ENCODE assay signal across 8 cellular contexts in genomic region chr1:64864018-64864945, GRCh38.
DNase-seq lines count a peak whose midpoint lies in the region; ATAC-seq and TF ChIP-seq lines count a peak whose summit lies in the region.

No MANE protein-coding gene starts in this region.

- peak overlapping the region; percentile 49 for H3K27ac Mint-ChIP-seq in activated CD4-positive, alpha-beta T cell treated with anti-CD3 and anti-CD28 coated beads for 36 hours

- POLR2A ChIA-PET in activated CD4-positive, alpha-beta T cell treated with anti-CD3 and anti-CD28 coated beads for 36 hours (lab: Charles Lee), result interaction anchor here (0.6 kb wide), 1 partner anchor 136 kb away, joined by 3 read pairs; no protein-coding TSS in a partner anchor

- CTCF ChIA-PET in activated CD4-positive, alpha-beta T cell treated with anti-CD3 and anti-CD28 coated beads for 36 hours (lab: Charles Lee), result interaction anchor here (0.9 to 1.2 kb wide), 2 partner anchors 76 to 189 kb away, joined by 3 to 4 read pairs; no protein-coding TSS in a partner anchor

- DNase-seq in DMS53 treated with DMSO at 0.1 percent for 48 hours (lab: John Stamatoyannopoulos, UW; ENCODE audit: unreplicated experiment) (peak; percentile 87), HUDEP-2 (lab: John Stamatoyannopoulos, UW; ENCODE audit: unreplicated experiment in 76 of 76) (peak in 74 of 76 experiments; percentile 16 to 99 (median 87)), sigmoid colon (peak; percentile 80), AG08396 (ENCODE audit: low spot score) (no peak), kidney glomerular epithelial cell (lab: John Stamatoyannopoulos, UW) (no peak)
- DNase-seq in activated CD4-positive, alpha-beta T cell treated with anti-CD3 and anti-CD28 coated beads for 36 hours, result peak; percentile 57

- WGBS in sigmoid colon, 2 donors, result 52 to 60% methylated on average over 14 of the region's 14 CpGs

- no peak overlapping the region for H3K4me3 Mint-ChIP-seq in activated CD4-positive, alpha-beta T cell treated with anti-CD3 and anti-CD28 coated beads for 36 hours

- TF ChIP-seq EP300 in sigmoid colon (IDR thresholded peaks at IDR 0.05), result no peak

- no peaks in the 10 kb centered on the region for H3K9me3 ChIP-seq in sigmoid colon

- H3K27ac ChIP-seq in sigmoid colon, result peak overlapping the region; percentile 0 to 47 (median 19)

- no peak for TF ChIP-seq CTCF in sigmoid colon (IDR thresholded peaks at IDR 0.05)

- intact Hi-C loops in activated CD4-positive, alpha-beta T cell treated with anti-CD3 and anti-CD28 coated beads for 36 hours (cut with DNase I, micrococcal nuclease), result loop anchor here in 1 of 2 experiments (5.0 kb wide), 1 partner anchor 178 kb away; no protein-coding TSS in a partner anchor
- intact Hi-C loops in sigmoid colon (cut with DNase I), result no loop called here

- no peak overlapping the region for H3K4me3 ChIP-seq in sigmoid colon

- no peaks in the 10 kb centered on the region for H3K4me1 ChIP-seq in sigmoid colon

- no peaks in the 10 kb centered on the region for H3K27me3 Mint-ChIP-seq in activated CD4-positive, alpha-beta T cell treated with anti-CD3 and anti-CD28 coated beads for 36 hours

- peak; percentile 100 for ATAC-seq in GM21447 (IDR thresholded peaks at IDR 0.05; ENCODE audit: unreplicated experiment)
- peak; percentile 82 for ATAC-seq in activated CD4-positive, alpha-beta T cell treated with anti-CD3 and anti-CD28 coated beads for 36 hours
- peak; percentile 95 for ATAC-seq in esophagus mucosa

- H3K4me1 Mint-ChIP-seq in activated CD4-positive, alpha-beta T cell treated with anti-CD3 and anti-CD28 coated beads for 36 hours, result peaks cover 18% of the 10 kb centered on the region

- no peaks in the 10 kb centered on the region for H3K27me3 ChIP-seq in sigmoid colon

- no peaks in the 10 kb centered on the region for H3K9me3 Mint-ChIP-seq in activated CD4-positive, alpha-beta T cell treated with anti-CD3 and anti-CD28 coated beads for 36 hours (ENCODE audit: low read depth)

- peaks cover 0 to 88% (median 17%) of the 10 kb centered on the region in 4 donors for H3K36me3 ChIP-seq in sigmoid colon

- TF ChIP-seq POLR2A in sigmoid colon (IDR thresholded peaks at IDR 0.05), result no peak

- H3K36me3 Mint-ChIP-seq in activated CD4-positive, alpha-beta T cell treated with anti-CD3 and anti-CD28 coated beads for 36 hours (ENCODE audit: low read depth), result peaks cover 51% of the 10 kb centered on the region

Comparison
In these comparisons a context has a peak if more than half of its experiments do, and no peak if none do; other contexts are left out.
1. DNase-seq: peak in DMS53 treated with DMSO at 0.1 percent for 48 hours (single experiment), HUDEP-2 (74 of 76), activated CD4-positive, alpha-beta T cell treated with anti-CD3 and anti-CD28 coated beads for 36 hours (single experiment) and sigmoid colon (single experiment); none in AG08396 (single experiment) and kidney glomerular epithelial cell (single experiment).
2. Peak in every context shown above with its lines, with median percentiles within 50 percentile points of each other: ATAC-seq.